Comparison of ENCODE assay signal across 1 cellular context in the genomic region with DNA sequence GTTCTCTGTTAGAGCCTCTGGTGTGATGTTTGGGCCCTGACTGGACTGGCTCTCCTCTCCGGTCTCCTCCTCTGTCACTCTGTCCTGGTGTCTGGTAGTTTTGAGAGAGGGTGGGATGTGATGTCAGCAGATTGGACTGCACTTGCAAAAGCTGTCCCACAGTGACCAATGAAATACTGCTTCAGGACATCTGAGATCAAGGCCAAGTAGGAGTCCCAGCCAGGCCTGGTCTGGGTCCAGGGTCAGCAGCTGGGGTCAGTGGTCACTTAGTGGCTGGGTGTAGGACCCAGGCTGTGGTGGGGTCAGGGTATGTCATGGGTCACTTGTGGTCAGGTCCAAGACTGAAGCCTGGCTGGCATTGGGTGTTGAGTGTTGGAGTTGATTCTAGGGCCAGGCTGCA.
TF ChIP-seq lines count a peak whose summit lies in the region.

No MANE protein-coding gene starts in this region.

TF ChIP-seq in SK-N-SH, 30 proteins besides CTCF, POLR2A, EP300 and RAD21 (continued from another document):
- TF ChIP-seq SMC3 (IDR thresholded peaks at IDR 0.05; ENCODE audit: low read depth, low read length), result no peak
